In genomic region chr3:45551214-45552010, GRCh38 we compare ENCODE assay signal across 10 cellular contexts. TPM values are rescaled to one million over a fixed set of nuclear protein-coding genes. Genes with fewer than 3 reads are reported as not detected.
DNase-seq lines count a peak whose midpoint lies in the region; ATAC-seq and TF ChIP-seq lines count a peak whose summit lies in the region.
"Had no signal": no experiment of that assay in that cellular context is flagged by ENCODE, and none has a peak within 500 bp of the region (broad histone marks: within the 10 kb centered on the region; RNA-seq: fewer than 3 reads in every experiment).

No MANE protein-coding gene starts in this region.

- H3K4me3 ChIP-seq in body of pancreas (no peak overlapping the region), kidney epithelial cell (ENCODE audit: low read depth, low read length) (no peak overlapping the region), thymus (ENCODE audit: low read length) (no peak overlapping the region)

- no peaks in the 10 kb centered on the region for H3K27me3 ChIP-seq in body of pancreas
- H3K27me3 ChIP-seq in kidney epithelial cell (ENCODE audit: control insufficient read depth, insufficient read depth, low read length), result no peaks in the 10 kb centered on the region
- H3K27me3 ChIP-seq in thymus (ENCODE audit: control insufficient read depth, insufficient read depth), result no peaks in the 10 kb centered on the region
- H3K27me3 ChIP-seq: neutrophil had no signal

- TF ChIP-seq CTCF in body of pancreas (IDR thresholded peaks at IDR 0.05), result no peak
- TF ChIP-seq CTCF in kidney epithelial cell (IDR thresholded peaks at IDR 0.05; ENCODE audit: insufficient read depth, low read length, poor library complexity, severe bottlenecking), result no peak

- H3K4me1 ChIP-seq in body of pancreas (peaks cover 24% of the 10 kb centered on the region), thymus (ENCODE audit: control insufficient read depth, insufficient read depth, low read length) (peaks cover 32% of the 10 kb centered on the region)

- intact Hi-C loops in body of pancreas (cut with DNase I), result no loop called here

- H3K36me3 ChIP-seq in body of pancreas (replicated peaks in 1 of 2; ENCODE audit: insufficient read depth in 1 of 2, low read depth in 2 of 2), result no peaks in the 10 kb centered on the region
- no peaks in the 10 kb centered on the region for H3K36me3 ChIP-seq in kidney epithelial cell (ENCODE audit: control insufficient read depth, insufficient read depth, low read length)
- H3K36me3 ChIP-seq in thymus (ENCODE audit: control insufficient read depth, insufficient read depth), result peaks cover 10% of the 10 kb centered on the region
- H3K36me3 ChIP-seq: neutrophil had no signal

- 75 to 80% methylated on average over 11 of the region's 11 CpGs for WGBS in body of pancreas, 2 donors
- 61% methylated on average over 11 of the region's 11 CpGs for WGBS in thymus

- ATAC-seq in body of pancreas (peak; percentile 37), GM19397 (IDR thresholded peaks at IDR 0.05; ENCODE audit: unreplicated experiment) (no peak)

- peak; percentile 53 for DNase-seq in DMS 273 (lab: John Stamatoyannopoulos, UW; ENCODE audit: unreplicated experiment)
- DNase-seq in DMS 273 treated with DMSO at 0.1 percent for 48 hours (lab: John Stamatoyannopoulos, UW), result no peak
- DNase-seq in body of pancreas, result peak in 3 of 4 donors; percentile 38 to 66 (median 43)
- DNase-seq in kidney epithelial cell (ENCODE audit: low read depth), result peak; percentile 95
- no peak for DNase-seq in T-helper 1 cell
- DNase-seq in DMS53 (lab: John Stamatoyannopoulos, UW), result no peak

- H3K27ac ChIP-seq in body of pancreas (no peak overlapping the region), thymus (ENCODE audit: low read depth) (peak overlapping the region; percentile 9)
- H3K27ac ChIP-seq: 22Rv1, neutrophil had no signal

- TF ChIP-seq POLR2A in body of pancreas (IDR thresholded peaks at IDR 0.05), result no peak

- H3K9me3 ChIP-seq in body of pancreas (no peaks in the 10 kb centered on the region), thymus (ENCODE audit: control insufficient read depth) (no peaks in the 10 kb centered on the region)
- H3K9me3 ChIP-seq: neutrophil had no signal

RNA-seq across cellular contexts. Expression of gene LIMD1, which starts 43.1 kb away (rescaled TPM):
- total RNA-seq in body of pancreas (10 to 100 TPM; 22.8 to 32.6 TPM), kidney epithelial cell (22.7 and 24.7 TPM in 2 replicates)
- 6.7 TPM for polyA plus RNA-seq in thymus

Comparison
In these comparisons a context has a peak if more than half of its experiments do, and no peak if none do; other contexts are left out.
1. DNase-seq: peak in DMS 273 (single experiment), body of pancreas (3 of 4) and kidney epithelial cell (single experiment); none in DMS 273 treated with DMSO at 0.1 percent for 48 hours (single experiment), T-helper 1 cell (0 of 5) and DMS53 (single experiment).